ENCODE assay signal across 2 cellular contexts in the genomic region with DNA sequence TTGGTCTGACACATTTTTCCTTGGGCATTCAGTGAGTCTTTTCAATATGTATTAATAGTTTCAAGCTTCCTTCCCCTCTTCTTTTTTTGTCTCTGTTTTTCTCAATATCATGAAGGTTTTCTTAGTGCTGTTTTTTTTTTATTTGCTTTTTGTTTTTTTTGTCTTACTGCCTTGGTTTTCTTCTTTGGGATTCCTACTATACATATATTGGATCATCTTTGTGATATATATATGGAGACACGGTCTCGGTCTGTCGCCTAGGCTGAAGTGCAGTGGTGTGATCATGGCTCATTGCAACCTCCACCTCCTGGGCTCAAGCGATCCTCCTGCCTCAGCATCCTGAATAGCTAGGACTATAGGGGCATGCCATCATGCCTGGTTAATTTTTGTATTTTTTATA.
TF ChIP-seq lines count a peak whose summit lies in the region.

No MANE protein-coding gene starts in this region.

TF ChIP-seq in SK-N-SH, 30 proteins besides CTCF, POLR2A, EP300 and RAD21:
- TF ChIP-seq TEAD4 (IDR thresholded peaks at IDR 0.05; ENCODE audit: borderline replicate concordance, insufficient read depth) (no peak), POLR2AphosphoS5 (IDR thresholded peaks at IDR 0.05; ENCODE audit: low read depth, low read length) (no peak), JUND (IDR thresholded peaks at IDR 0.05) (no peak), ELF1 (IDR thresholded peaks at IDR 0.05) (no peak), RFX5 (IDR thresholded peaks at IDR 0.05; ENCODE audit: low read length) (no peak), NFIC (IDR thresholded peaks at IDR 0.05; ENCODE audit: borderline replicate concordance) (no peak), GATA2 (CRISPR knock-in tag; IDR thresholded peaks at IDR 0.05) (no peak), YY1 (IDR thresholded peaks at IDR 0.05; ENCODE audit: low read depth) (no peak)
- TF ChIP-seq, protein P1, sequence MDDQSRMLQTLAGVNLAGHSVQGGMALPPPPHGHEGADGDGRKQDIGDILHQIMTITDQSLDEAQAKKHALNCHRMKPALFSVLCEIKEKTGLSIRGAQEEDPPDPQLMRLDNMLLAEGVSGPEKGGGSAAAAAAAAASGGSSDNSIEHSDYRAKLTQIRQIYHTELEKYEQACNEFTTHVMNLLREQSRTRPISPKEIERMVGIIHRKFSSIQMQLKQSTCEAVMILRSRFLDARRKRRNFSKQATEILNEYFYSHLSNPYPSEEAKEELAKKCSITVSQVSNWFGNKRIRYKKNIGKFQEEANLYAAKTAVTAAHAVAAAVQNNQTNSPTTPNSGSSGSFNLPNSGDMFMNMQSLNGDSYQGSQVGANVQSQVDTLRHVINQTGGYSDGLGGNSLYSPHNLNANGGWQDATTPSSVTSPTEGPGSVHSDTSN (IDR thresholded peaks at IDR 0.05): no peak
- TF ChIP-seq, protein P2, sequence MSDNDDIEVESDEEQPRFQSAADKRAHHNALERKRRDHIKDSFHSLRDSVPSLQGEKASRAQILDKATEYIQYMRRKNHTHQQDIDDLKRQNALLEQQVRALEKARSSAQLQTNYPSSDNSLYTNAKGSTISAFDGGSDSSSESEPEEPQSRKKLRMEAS (IDR thresholded peaks at IDR 0.05; ENCODE audit: low read depth): no peak

TF ChIP-seq in SK-N-SH treated with all-trans-retinoic acid at 6 μM for 48 hours, 23 proteins besides CTCF, POLR2A, EP300 and RAD21 (continued from another document):
- TF ChIP-seq, protein P3, sequence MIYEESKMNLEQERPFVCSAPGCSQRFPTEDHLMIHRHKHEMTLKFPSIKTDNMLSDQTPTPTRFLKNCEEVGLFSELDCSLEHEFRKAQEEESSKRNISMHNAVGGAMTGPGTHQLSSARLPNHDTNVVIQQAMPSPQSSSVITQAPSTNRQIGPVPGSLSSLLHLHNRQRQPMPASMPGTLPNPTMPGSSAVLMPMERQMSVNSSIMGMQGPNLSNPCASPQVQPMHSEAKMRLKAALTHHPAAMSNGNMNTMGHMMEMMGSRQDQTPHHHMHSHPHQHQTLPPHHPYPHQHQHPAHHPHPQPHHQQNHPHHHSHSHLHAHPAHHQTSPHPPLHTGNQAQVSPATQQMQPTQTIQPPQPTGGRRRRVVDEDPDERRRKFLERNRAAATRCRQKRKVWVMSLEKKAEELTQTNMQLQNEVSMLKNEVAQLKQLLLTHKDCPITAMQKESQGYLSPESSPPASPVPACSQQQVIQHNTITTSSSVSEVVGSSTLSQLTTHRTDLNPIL (CRISPR knock-in tag; IDR thresholded peaks at IDR 0.05; ENCODE audit: low read depth): no peak
- no peak for TF ChIP-seq SNAI2 (CRISPR knock-in tag; IDR thresholded peaks at IDR 0.05)
- TF ChIP-seq, protein P4, sequence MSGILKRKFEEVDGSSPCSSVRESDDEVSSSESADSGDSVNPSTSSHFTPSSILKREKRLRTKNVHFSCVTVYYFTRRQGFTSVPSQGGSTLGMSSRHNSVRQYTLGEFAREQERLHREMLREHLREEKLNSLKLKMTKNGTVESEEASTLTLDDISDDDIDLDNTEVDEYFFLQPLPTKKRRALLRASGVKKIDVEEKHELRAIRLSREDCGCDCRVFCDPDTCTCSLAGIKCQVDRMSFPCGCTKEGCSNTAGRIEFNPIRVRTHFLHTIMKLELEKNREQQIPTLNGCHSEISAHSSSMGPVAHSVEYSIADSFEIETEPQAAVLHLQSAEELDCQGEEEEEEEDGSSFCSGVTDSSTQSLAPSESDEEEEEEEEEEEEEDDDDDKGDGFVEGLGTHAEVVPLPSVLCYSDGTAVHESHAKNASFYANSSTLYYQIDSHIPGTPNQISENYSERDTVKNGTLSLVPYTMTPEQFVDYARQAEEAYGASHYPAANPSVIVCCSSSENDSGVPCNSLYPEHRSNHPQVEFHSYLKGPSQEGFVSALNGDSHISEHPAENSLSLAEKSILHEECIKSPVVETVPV (CRISPR knock-in tag; IDR thresholded peaks at IDR 0.05): no peak
- TF ChIP-seq ZNF565 (CRISPR knock-in tag; conservative IDR thresholded peaks at IDR 0.05; ENCODE audit: low read depth): no peak
- TF ChIP-seq, protein P5, sequence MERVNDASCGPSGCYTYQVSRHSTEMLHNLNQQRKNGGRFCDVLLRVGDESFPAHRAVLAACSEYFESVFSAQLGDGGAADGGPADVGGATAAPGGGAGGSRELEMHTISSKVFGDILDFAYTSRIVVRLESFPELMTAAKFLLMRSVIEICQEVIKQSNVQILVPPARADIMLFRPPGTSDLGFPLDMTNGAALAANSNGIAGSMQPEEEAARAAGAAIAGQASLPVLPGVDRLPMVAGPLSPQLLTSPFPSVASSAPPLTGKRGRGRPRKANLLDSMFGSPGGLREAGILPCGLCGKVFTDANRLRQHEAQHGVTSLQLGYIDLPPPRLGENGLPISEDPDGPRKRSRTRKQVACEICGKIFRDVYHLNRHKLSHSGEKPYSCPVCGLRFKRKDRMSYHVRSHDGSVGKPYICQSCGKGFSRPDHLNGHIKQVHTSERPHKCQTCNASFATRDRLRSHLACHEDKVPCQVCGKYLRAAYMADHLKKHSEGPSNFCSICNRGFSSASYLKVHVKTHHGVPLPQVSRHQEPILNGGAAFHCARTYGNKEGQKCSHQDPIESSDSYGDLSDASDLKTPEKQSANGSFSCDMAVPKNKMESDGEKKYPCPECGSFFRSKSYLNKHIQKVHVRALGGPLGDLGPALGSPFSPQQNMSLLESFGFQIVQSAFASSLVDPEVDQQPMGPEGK (CRISPR knock-in tag; IDR thresholded peaks at IDR 0.05; ENCODE audit: borderline replicate concordance): no peak
- TF ChIP-seq ESRRG (CRISPR knock-in tag; IDR thresholded peaks at IDR 0.05): no peak
- no peak for TF ChIP-seq ZFP30 (CRISPR knock-in tag; IDR thresholded peaks at IDR 0.05)
- TF ChIP-seq BACH2 (CRISPR knock-in tag; IDR thresholded peaks at IDR 0.05; ENCODE audit: borderline replicate concordance): no peak
- TF ChIP-seq, protein P6, sequence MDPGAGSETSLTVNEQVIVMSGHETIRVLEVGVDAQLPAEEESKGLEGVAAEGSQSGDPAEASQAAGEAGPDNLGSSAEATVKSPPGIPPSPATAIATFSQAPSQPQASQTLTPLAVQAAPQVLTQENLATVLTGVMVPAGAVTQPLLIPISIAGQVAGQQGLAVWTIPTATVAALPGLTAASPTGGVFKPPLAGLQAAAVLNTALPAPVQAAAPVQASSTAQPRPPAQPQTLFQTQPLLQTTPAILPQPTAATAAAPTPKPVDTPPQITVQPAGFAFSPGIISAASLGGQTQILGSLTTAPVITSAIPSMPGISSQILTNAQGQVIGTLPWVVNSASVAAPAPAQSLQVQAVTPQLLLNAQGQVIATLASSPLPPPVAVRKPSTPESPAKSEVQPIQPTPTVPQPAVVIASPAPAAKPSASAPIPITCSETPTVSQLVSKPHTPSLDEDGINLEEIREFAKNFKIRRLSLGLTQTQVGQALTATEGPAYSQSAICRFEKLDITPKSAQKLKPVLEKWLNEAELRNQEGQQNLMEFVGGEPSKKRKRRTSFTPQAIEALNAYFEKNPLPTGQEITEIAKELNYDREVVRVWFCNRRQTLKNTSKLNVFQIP (CRISPR knock-in tag; IDR thresholded peaks at IDR 0.05; ENCODE audit: borderline replicate concordance, low read depth): no peak
- TF ChIP-seq PPARA (CRISPR knock-in tag; IDR thresholded peaks at IDR 0.05; ENCODE audit: borderline replicate concordance): no peak
- no peak for TF ChIP-seq ZNF70 (CRISPR knock-in tag; IDR thresholded peaks at IDR 0.05)
TF ChIP-seq in SK-N-SH treated with all-trans-retinoic acid at 6 μM for 48 hours: peak in this region for 0.
